ENCODE assay signal across 1 cellular context in genomic region chr16:21222495-21223337, GRCh38.
TF ChIP-seq lines count a peak whose summit lies in the region.

No MANE protein-coding gene starts in this region.

TF ChIP-seq in HepG2, 621 proteins besides CTCF, POLR2A, EP300 and RAD21 (continues in another document):
- TF ChIP-seq NFAT5 (CRISPR knock-in tag; IDR thresholded peaks at IDR 0.05): no peak
- TF ChIP-seq ZNF570 (CRISPR knock-in tag; IDR thresholded peaks at IDR 0.05; ENCODE audit: borderline replicate concordance): no peak
- no peak for TF ChIP-seq FOXK2 (IDR thresholded peaks at IDR 0.05)
- TF ChIP-seq RAD51 (IDR thresholded peaks at IDR 0.05; ENCODE audit: borderline replicate concordance): no peak
- TF ChIP-seq DPF2 (CRISPR knock-in tag; IDR thresholded peaks at IDR 0.05; ENCODE audit: borderline replicate concordance, low read depth): no peak
- no peak for TF ChIP-seq ZBTB39 (CRISPR knock-in tag; IDR thresholded peaks at IDR 0.05)
- TF ChIP-seq SOX13 (IDR thresholded peaks at IDR 0.05): no peak
- peak in 1 of 2 experiments; percentile 86; a peak in 2 of 4 replicates for TF ChIP-seq SOX13 (CRISPR knock-in tag; conservative IDR thresholded peaks at IDR 0.05 in 1 of 2, IDR thresholded peaks at IDR 0.05 in 1 of 2)
- no peak for TF ChIP-seq HIC2 (CRISPR knock-in tag; IDR thresholded peaks at IDR 0.05; ENCODE audit: low read depth)
- no peak for TF ChIP-seq ELF4 (CRISPR knock-in tag; IDR thresholded peaks at IDR 0.05; ENCODE audit: borderline replicate concordance)
- TF ChIP-seq MIXL1 (CRISPR knock-in tag; IDR thresholded peaks at IDR 0.05): peak; percentile 17; the same call in 1 of the 2 replicates
- TF ChIP-seq HNRNPLL (IDR thresholded peaks at IDR 0.05; ENCODE audit: low read depth, low read length, poor library complexity, severe bottlenecking): no peak
- TF ChIP-seq, protein P1, sequence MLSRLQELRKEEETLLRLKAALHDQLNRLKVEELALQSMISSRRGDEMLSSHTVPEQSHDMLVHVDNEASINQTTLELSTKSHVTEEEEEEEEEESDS (CRISPR knock-in tag; IDR thresholded peaks at IDR 0.05; ENCODE audit: borderline replicate concordance): no peak
- TF ChIP-seq ZSCAN5A (CRISPR knock-in tag; IDR thresholded peaks at IDR 0.05; ENCODE audit: borderline replicate concordance): no peak
- no peak for TF ChIP-seq ZSCAN29 (CRISPR knock-in tag; conservative IDR thresholded peaks at IDR 0.05)
- no peak for TF ChIP-seq REL (CRISPR knock-in tag; conservative IDR thresholded peaks at IDR 0.05)
- TF ChIP-seq CEBPB (IDR thresholded peaks at IDR 0.05; ENCODE audit: borderline replicate concordance, low read depth, low read length): peak; percentile 45; the same call in 1 of the 2 replicates
- TF ChIP-seq PRPF4 (IDR thresholded peaks at IDR 0.05; ENCODE audit: low read depth, low read length, poor library complexity, severe bottlenecking): no peak
- TF ChIP-seq THYN1 (CRISPR knock-in tag; IDR thresholded peaks at IDR 0.05; ENCODE audit: borderline replicate concordance, low read depth): no peak
- no peak for TF ChIP-seq ZNF503 (CRISPR knock-in tag; IDR thresholded peaks at IDR 0.05)
- no peak for TF ChIP-seq CERS6 (CRISPR knock-in tag; IDR thresholded peaks at IDR 0.05)
- peak; percentile 53 for TF ChIP-seq FOXA3 (CRISPR knock-in tag; IDR thresholded peaks at IDR 0.05)
- TF ChIP-seq PITX1 (CRISPR knock-in tag; IDR thresholded peaks at IDR 0.05): peak; percentile 90
- TF ChIP-seq ZNF329 (CRISPR knock-in tag; IDR thresholded peaks at IDR 0.05; ENCODE audit: low read depth): no peak
- TF ChIP-seq, protein P2, sequence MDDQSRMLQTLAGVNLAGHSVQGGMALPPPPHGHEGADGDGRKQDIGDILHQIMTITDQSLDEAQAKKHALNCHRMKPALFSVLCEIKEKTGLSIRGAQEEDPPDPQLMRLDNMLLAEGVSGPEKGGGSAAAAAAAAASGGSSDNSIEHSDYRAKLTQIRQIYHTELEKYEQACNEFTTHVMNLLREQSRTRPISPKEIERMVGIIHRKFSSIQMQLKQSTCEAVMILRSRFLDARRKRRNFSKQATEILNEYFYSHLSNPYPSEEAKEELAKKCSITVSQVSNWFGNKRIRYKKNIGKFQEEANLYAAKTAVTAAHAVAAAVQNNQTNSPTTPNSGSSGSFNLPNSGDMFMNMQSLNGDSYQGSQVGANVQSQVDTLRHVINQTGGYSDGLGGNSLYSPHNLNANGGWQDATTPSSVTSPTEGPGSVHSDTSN (CRISPR knock-in tag; IDR thresholded peaks at IDR 0.05; ENCODE audit: borderline replicate concordance): no peak
- no peak for TF ChIP-seq ZNF747 (CRISPR knock-in tag; IDR thresholded peaks at IDR 0.05; ENCODE audit: borderline replicate concordance)
- TF ChIP-seq CEBPZ (IDR thresholded peaks at IDR 0.05; ENCODE audit: low read length): no peak
- TF ChIP-seq E2F2 (CRISPR knock-in tag; IDR thresholded peaks at IDR 0.05; ENCODE audit: borderline replicate concordance): no peak
- TF ChIP-seq ZNF232 (CRISPR knock-in tag; IDR thresholded peaks at IDR 0.05; ENCODE audit: borderline replicate concordance): no peak
- TF ChIP-seq SKIL (CRISPR knock-in tag; IDR thresholded peaks at IDR 0.05; ENCODE audit: borderline replicate concordance): no peak
- TF ChIP-seq NCOA2 (CRISPR knock-in tag; IDR thresholded peaks at IDR 0.05): no peak
- no peak for TF ChIP-seq ZSCAN31 (CRISPR knock-in tag; IDR thresholded peaks at IDR 0.05; ENCODE audit: low read depth)
